In genomic region chr9:127452481-127453092, GRCh38 we compare ENCODE assay signal across 8 cellular contexts. TPM values are rescaled to one million over a fixed set of nuclear protein-coding genes. Genes with fewer than 3 reads are reported as not detected.
DNase-seq lines count a peak whose midpoint lies in the region; ATAC-seq and TF ChIP-seq lines count a peak whose summit lies in the region.

No MANE protein-coding gene starts in this region.

- peak in 1 of 2 donors; percentile 21 for TF ChIP-seq POLR2A in Peyer's patch (IDR thresholded peaks at IDR 0.05)

- no peaks in the 10 kb centered on the region for H3K27me3 Mint-ChIP-seq in nephron (ENCODE audit: low read depth)

- H3K36me3 Mint-ChIP-seq in nephron (ENCODE audit: low read depth), result peaks cover 46% of the 10 kb centered on the region

- H3K4me3 Mint-ChIP-seq in nephron, result peak overlapping the region; percentile 94 to 98 (median 98)

- no peaks in the 10 kb centered on the region for H3K27me3 ChIP-seq in Peyer's patch

- TF ChIP-seq CTCF in Peyer's patch (IDR thresholded peaks at IDR 0.05), result no peak
- no peak for TF ChIP-seq CTCF in epithelial cell of esophagus (IDR thresholded peaks at IDR 0.05; ENCODE audit: insufficient read depth, low read depth, low read length, missing control alignments)
- no peak for TF ChIP-seq CTCF in nephron (IDR thresholded peaks at IDR 0.05; ENCODE audit: unreplicated experiment in 3 of 3)

- no peaks in the 10 kb centered on the region for H3K9me3 ChIP-seq in Peyer's patch

- peak; percentile 55 for DNase-seq in DMS 273 (lab: John Stamatoyannopoulos, UW; ENCODE audit: unreplicated experiment)
- DNase-seq in DMS 273 treated with DMSO at 0.1 percent for 48 hours (lab: John Stamatoyannopoulos, UW), result no peak
- DNase-seq in Peyer's patch, result peak in 2 of 3 donors; percentile 61 to 79
- no peak for DNase-seq in epithelial cell of esophagus (ENCODE audit: low read depth)

- H3K36me3 ChIP-seq in Peyer's patch, result peaks cover 0 to 31% (median 0%) of the 10 kb centered on the region in 3 donors

- peak overlapping the region; percentile 86 to 93 (median 93) for H3K27ac Mint-ChIP-seq in nephron

- peak overlapping the region in 3 of 4 donors; percentile 65 to 83 (median 79) for H3K4me3 ChIP-seq in Peyer's patch
- peak overlapping the region; percentile 82 for H3K4me3 ChIP-seq in epithelial cell of esophagus (ENCODE audit: low read length)

- ATAC-seq in GM19035 (IDR thresholded peaks at IDR 0.05; ENCODE audit: unreplicated experiment) (no peak), HG02938 (IDR thresholded peaks at IDR 0.05; ENCODE audit: unreplicated experiment) (no peak)
- ATAC-seq in activated CD4-positive, CD25-positive, alpha-beta regulatory T cell treated with anti-CD3 and anti-CD28 coated beads, Interleukin-2, amount 50 U/mL, for 24 hours, result no peak

- peak overlapping the region; percentile 88 to 96 (median 92) for H3K27ac ChIP-seq in Peyer's patch

- peaks cover 33% of the 10 kb centered on the region for H3K4me1 Mint-ChIP-seq in nephron

- peaks cover 0 to 34% (median 11%) of the 10 kb centered on the region in 4 donors for H3K4me1 ChIP-seq in Peyer's patch

- H3K9me3 Mint-ChIP-seq in nephron, result no peaks in the 10 kb centered on the region

RNA-seq across cellular contexts. Expression of gene LRSAM1, which starts 1.3 kb away (rescaled TPM):
- 10 to 100 TPM; 19.3 to 59.4 (median 35.3) TPM for total RNA-seq in Peyer's patch

RNA-seq across cellular contexts. Expression of gene RPL12, which starts 1.4 kb away (rescaled TPM):
- 1,000 to 10,000 TPM in 2 of 4 donors, 100 to 1,000 TPM in 2; 621 to 1,579 (median 999) TPM for total RNA-seq in Peyer's patch

RNA-seq across cellular contexts. Expression of gene ZNF79, which starts 28.4 kb away (rescaled TPM):
- 10 to 100 TPM; 12.7 to 47.9 (median 14.4) TPM for total RNA-seq in Peyer's patch

RNA-seq across cellular contexts. Expression of gene SLC2A8, which starts 55.6 kb away (rescaled TPM):
- 10 to 100 TPM in 3 of 4 donors, 1 to 10 TPM in 1; 7.4 to 58.1 (median 42.9) TPM for total RNA-seq in Peyer's patch

Comparison
In these comparisons a context has a peak if more than half of its experiments do, and no peak if none do; other contexts are left out.
1. DNase-seq: peak in DMS 273 (single experiment) and Peyer's patch (2 of 3); none in DMS 273 treated with DMSO at 0.1 percent for 48 hours (single experiment) and epithelial cell of esophagus (single experiment).